In genomic region chr11:67405196-67405567, GRCh38 we compare ENCODE assay signal across 14 cellular contexts. TPM values are rescaled to one million over a fixed set of nuclear protein-coding genes. Genes with fewer than 3 reads are reported as not detected.
DNase-seq lines count a peak whose midpoint lies in the region; ATAC-seq, FAIRE-seq and TF ChIP-seq lines count a peak whose summit lies in the region.
"Had no signal": no experiment of that assay in that cellular context is flagged by ENCODE, and none has a peak within 500 bp of the region (broad histone marks: within the 10 kb centered on the region; RNA-seq: fewer than 3 reads in every experiment).

No MANE protein-coding gene starts in this region.

- H4K8ac ChIP-seq in neuronal stem cell (ENCODE audit: low read depth, low read length) = no peak overlapping the region
- no peak overlapping the region for H4K8ac ChIP-seq in trophoblast cell (ENCODE audit: low read depth, low read length)

- peaks cover 68% of the 10 kb centered on the region for H3K4me1 Mint-ChIP-seq in activated naive CD8-positive, alpha-beta T cell treated with anti-CD3 and anti-CD28 coated beads, Interleukin-2, amount 50 U/mL, for 24 hours

- H3K79me2 ChIP-seq in DND-41 (ENCODE audit: insufficient read depth, low read length) = peaks cover 75% of the 10 kb centered on the region
- peaks cover 13% of the 10 kb centered on the region for H3K79me2 ChIP-seq in OCI-LY3 (ENCODE audit: low read length)
- H3K79me2 ChIP-seq in trophoblast cell (ENCODE audit: control insufficient read depth, insufficient read depth, low read length, poor library complexity) = peaks cover 13% of the 10 kb centered on the region

- ATAC-seq in DND-41 (ENCODE audit: insufficient read depth, low read depth) = no peak
- ATAC-seq in activated naive CD8-positive, alpha-beta T cell treated with anti-CD3 and anti-CD28 coated beads, Interleukin-2, amount 50 U/mL, for 24 hours = no peak
- no peak for ATAC-seq in GM21423 (IDR thresholded peaks at IDR 0.05; ENCODE audit: unreplicated experiment)

- H3K79me1 ChIP-seq in neuronal stem cell (ENCODE audit: low read depth, low read length) (peaks cover 10% of the 10 kb centered on the region), trophoblast cell (ENCODE audit: low read length) (peaks cover 10% of the 10 kb centered on the region)

- H2BK12ac ChIP-seq in neuronal stem cell (ENCODE audit: low read length) (no peak overlapping the region), trophoblast cell (ENCODE audit: low read length) (no peak overlapping the region)

- H3K9me3 ChIP-seq in DND-41 (ENCODE audit: insufficient read depth, low read length, severe bottlenecking) (no peaks in the 10 kb centered on the region), OCI-LY3 (ENCODE audit: insufficient read depth, low read length) (no peaks in the 10 kb centered on the region), neuronal stem cell (replicated peaks in 1 of 2; ENCODE audit: control insufficient read depth in 2 of 2, insufficient read depth in 1 of 2, low read depth in 1 of 2, low read length in 2 of 2) (no peaks in the 10 kb centered on the region), trophoblast cell (ENCODE audit: insufficient read depth, low read depth, low read length) (no peaks in the 10 kb centered on the region)
- H3K9me3 ChIP-seq: HAP-1, left ventricle myocardium inferior had no signal

- H3K36me3 ChIP-seq in DND-41 (ENCODE audit: insufficient read depth, low read length) (peaks cover 51% of the 10 kb centered on the region), OCI-LY3 (replicated peaks; ENCODE audit: low read depth, low read length) (peaks cover 7% of the 10 kb centered on the region), neuronal stem cell (replicated peaks in 1 of 2; ENCODE audit: control insufficient read depth in 2 of 2, insufficient read depth in 2 of 2, low read length in 2 of 2) (peaks cover 6 to 7% of the 10 kb centered on the region in 2 donors), trophoblast cell (ENCODE audit: control insufficient read depth in 1 of 2, insufficient read depth in 2 of 2, low read length in 2 of 2) (peaks cover 4% of the 10 kb centered on the region in 2 experiments)

- H4K20me1 ChIP-seq in DND-41 (ENCODE audit: insufficient read depth, low read length) (peaks cover 12% of the 10 kb centered on the region), OCI-LY3 (ENCODE audit: insufficient read depth, low read length) (peaks cover 7% of the 10 kb centered on the region; the same call in 1 of the 2 replicates)

- H3K4me3 ChIP-seq in DND-41 (ENCODE audit: low read depth in 1 of 2, low read length in 2 of 2) (peak overlapping the region in 1 of 2 experiments; percentile 86; a peak in 3 of 4 replicates), OCI-LY3 (ENCODE audit: low read length) (no peak overlapping the region), neuronal stem cell (ENCODE audit: low read length in 2 of 2) (no peak overlapping the region), trophoblast cell (ENCODE audit: low read depth, low read length) (no peak overlapping the region)
- H3K4me3 ChIP-seq: HAP-1 had no signal

- peak overlapping the region; percentile 30 for H2AK5ac ChIP-seq in neuronal stem cell (ENCODE audit: low read depth, low read length)
- H2AK5ac ChIP-seq in trophoblast cell (ENCODE audit: low read length) = no peak overlapping the region

- no peaks in the 10 kb centered on the region for H3K27me3 Mint-ChIP-seq in activated naive CD8-positive, alpha-beta T cell treated with anti-CD3 and anti-CD28 coated beads, Interleukin-2, amount 50 U/mL, for 24 hours

- H3K14ac ChIP-seq in neuronal stem cell (ENCODE audit: low read length) (no peak overlapping the region), trophoblast cell (ENCODE audit: low read length) (no peak overlapping the region)

- H3K4me2 ChIP-seq in DND-41 (ENCODE audit: insufficient read depth, low read length) (peak overlapping the region; percentile 82), OCI-LY3 (ENCODE audit: low read length) (peak overlapping the region; percentile 98), neuronal stem cell (ENCODE audit: insufficient read depth, low read length, poor library complexity, severe bottlenecking) (no peak overlapping the region), trophoblast cell (ENCODE audit: low read length) (no peak overlapping the region)

- H2BK5ac ChIP-seq in neuronal stem cell (ENCODE audit: low read length) (no peak overlapping the region), trophoblast cell (ENCODE audit: low read depth, low read length, poor library complexity) (no peak overlapping the region)

- DNase-seq in DND-41 (no peak), neuronal stem cell (ENCODE audit: low spot score) (no peak), OCI-M2 (lab: John Stamatoyannopoulos, UW; ENCODE audit: unreplicated experiment) (no peak), GM12891 (ENCODE audit: insufficient read length, low spot score) (no peak), trophoblast cell (no peak)
- peak; percentile 46 for DNase-seq in activated naive CD8-positive, alpha-beta T cell treated with anti-CD3 and anti-CD28 coated beads, Interleukin-2, amount 50 U/mL, for 24 hours
- DNase-seq: left ventricle myocardium inferior, NCI-H1092 treated with DMSO at 0.1 percent for 48 hours, NCI-H446 treated with DMSO at 0.1 percent for 48 hours had no signal

- H3K9me3 Mint-ChIP-seq in activated naive CD8-positive, alpha-beta T cell treated with anti-CD3 and anti-CD28 coated beads, Interleukin-2, amount 50 U/mL, for 24 hours = no peaks in the 10 kb centered on the region

- H3K18ac ChIP-seq in neuronal stem cell (ENCODE audit: low read length) (no peak overlapping the region), trophoblast cell (ENCODE audit: low read length) (no peak overlapping the region)

- H3K27ac ChIP-seq in DND-41 (ENCODE audit: low read length) = peak overlapping the region; percentile 89
- H3K27ac ChIP-seq in OCI-LY3 (ENCODE audit: low read length) = no peak overlapping the region
- no peak overlapping the region for H3K27ac ChIP-seq in neuronal stem cell (replicated peaks; ENCODE audit: low read length)
- H3K27ac ChIP-seq in trophoblast cell (ENCODE audit: low read depth, low read length) = no peak overlapping the region
- H3K27ac ChIP-seq: epithelial cell of prostate, left ventricle myocardium inferior had no signal

- WGBS in neuronal stem cell (ENCODE audit: extremely low coverage in 2 of 2, insufficient read length in 2 of 2, insufficient replicate concordance in 1 of 2), 2 donors = no CpG with 5 or more reads among the region's 6 CpGs
- no CpG with 5 or more reads among the region's 6 CpGs for WGBS in trophoblast cell (ENCODE audit: extremely low coverage, insufficient coverage, insufficient read length)

- H3K36me3 Mint-ChIP-seq in activated naive CD8-positive, alpha-beta T cell treated with anti-CD3 and anti-CD28 coated beads, Interleukin-2, amount 50 U/mL, for 24 hours (ENCODE audit: low read depth) = peaks cover 27% of the 10 kb centered on the region

- H4K12ac ChIP-seq in trophoblast cell (ENCODE audit: low read depth, low read length) = no peak overlapping the region

- H3K4me3 Mint-ChIP-seq in activated naive CD8-positive, alpha-beta T cell treated with anti-CD3 and anti-CD28 coated beads, Interleukin-2, amount 50 U/mL, for 24 hours = peak overlapping the region; percentile 88

- H3K9ac ChIP-seq in DND-41 (ENCODE audit: low read depth, low read length) (peak overlapping the region; percentile 99), OCI-LY3 (ENCODE audit: low read length) (no peak overlapping the region), neuronal stem cell (ENCODE audit: low read depth, low read length, poor library complexity) (no peak overlapping the region), trophoblast cell (ENCODE audit: low read length) (no peak overlapping the region)

- H2AFZ ChIP-seq in DND-41 (ENCODE audit: low read depth, low read length) (no peak overlapping the region), OCI-LY3 (ENCODE audit: low read depth, low read length) (no peak overlapping the region), neuronal stem cell (ENCODE audit: low read length) (no peak overlapping the region), trophoblast cell (ENCODE audit: insufficient read depth, low read length, poor library complexity) (no peak overlapping the region)

- no peak for FAIRE-seq in GM12891 (lab: Jason Lieb, UNC)
- FAIRE-seq: TTC549 had no signal

- no peak for TF ChIP-seq CTCF in DND-41 (IDR thresholded peaks at IDR 0.05; ENCODE audit: borderline replicate concordance, extremely low read depth, low read length, poor library complexity, severe bottlenecking)
- TF ChIP-seq CTCF in OCI-LY3 (IDR thresholded peaks at IDR 0.05; ENCODE audit: low read depth, low read length) = no peak

- no peak overlapping the region for H3K4ac ChIP-seq in neuronal stem cell (ENCODE audit: low read length)
- H3K4ac ChIP-seq in trophoblast cell (ENCODE audit: low read depth, low read length) = no peak overlapping the region

- H3K27me3 ChIP-seq in DND-41 (ENCODE audit: insufficient read depth, low read length, poor library complexity) (no peaks in the 10 kb centered on the region), OCI-LY3 (ENCODE audit: low read depth, low read length) (no peaks in the 10 kb centered on the region), neuronal stem cell (ENCODE audit: control insufficient read depth in 3 of 3, insufficient read depth in 3 of 3, low read depth in 1 of 3, low read length in 3 of 3) (no peaks in the 10 kb centered on the region), trophoblast cell (ENCODE audit: insufficient read depth, low read length) (no peaks in the 10 kb centered on the region)

- H3K4me1 ChIP-seq in DND-41 (ENCODE audit: insufficient read depth, low read length) = peaks cover 91% of the 10 kb centered on the region
- peaks cover 54% of the 10 kb centered on the region for H3K4me1 ChIP-seq in OCI-LY3 (ENCODE audit: low read length)
- H3K4me1 ChIP-seq in neuronal stem cell (ENCODE audit: control insufficient read depth in 2 of 2, insufficient read depth in 1 of 2, low read depth in 1 of 2, low read length in 2 of 2) = peaks cover 10 to 30% of the 10 kb centered on the region in 2 donors
- peaks cover 11 to 15% of the 10 kb centered on the region in 2 experiments for H3K4me1 ChIP-seq in trophoblast cell (ENCODE audit: control insufficient read depth in 1 of 2, insufficient read depth in 2 of 2, low read length in 2 of 2)

- no peak overlapping the region for H3K23ac ChIP-seq in neuronal stem cell (ENCODE audit: low read depth, low read length, poor library complexity)
- H3K23ac ChIP-seq in trophoblast cell (ENCODE audit: low read length) = no peak overlapping the region

- H3K27ac Mint-ChIP-seq in activated naive CD8-positive, alpha-beta T cell treated with anti-CD3 and anti-CD28 coated beads, Interleukin-2, amount 50 U/mL, for 24 hours = peak overlapping the region; percentile 87

- TF ChIP-seq POLR2A in GM12891 (IDR thresholded peaks at IDR 0.05; ENCODE audit: low read depth, low read length) = no peak

- H2BK120ac ChIP-seq in neuronal stem cell (ENCODE audit: low read depth, low read length) (no peak overlapping the region), trophoblast cell (ENCODE audit: insufficient read depth, low read length, poor library complexity) (no peak overlapping the region)

- H2BK15ac ChIP-seq in neuronal stem cell (ENCODE audit: low read length) = peak overlapping the region; percentile 28

- no peak overlapping the region for H4K91ac ChIP-seq in neuronal stem cell (ENCODE audit: low read depth, low read length, poor library complexity)
- no peak overlapping the region for H4K91ac ChIP-seq in trophoblast cell (ENCODE audit: low read depth, low read length)

RNA-seq across cellular contexts. Expression of gene TBC1D10C, which starts 1.3 kb away (rescaled TPM):
- 0.36 TPM for polyA plus RNA-seq in neuronal stem cell (2013, experiment 1 of 2)
- polyA plus RNA-seq in neuronal stem cell (2013, experiment 2 of 2) = 0.53 TPM
- polyA plus RNA-seq in GM12891 (2012; ENCODE audit: low read depth, missing spikeins) = 37.0 TPM
- polyA plus RNA-seq in trophoblast cell (2013) = 0.04 and 0.15 TPM in 2 replicates

RNA-seq across cellular contexts. Expression of gene PPP1CA, which starts 3.5 kb away (rescaled TPM):
- 114 TPM for polyA plus RNA-seq in neuronal stem cell (2013, experiment 1 of 2)
- polyA plus RNA-seq in neuronal stem cell (2013, experiment 2 of 2) = 112 TPM
- polyA plus RNA-seq in GM12891 (2012; ENCODE audit: low read depth, missing spikeins) = 202 TPM
- 208 and 213 TPM in 2 replicates for polyA plus RNA-seq in trophoblast cell (2013)

RNA-seq across cellular contexts. Expression of gene CARNS1, which starts 10.3 kb away (rescaled TPM):
- polyA plus RNA-seq in neuronal stem cell (2013, experiment 1 of 2) = 0.11 TPM
- 0.10 TPM for polyA plus RNA-seq in neuronal stem cell (2013, experiment 2 of 2)
- 0.23 TPM for polyA plus RNA-seq in GM12891 (2012; ENCODE audit: low read depth, missing spikeins)
- 0.03 TPM in 2 replicates for polyA plus RNA-seq in trophoblast cell (2013)

RNA-seq across cellular contexts. Expression of gene RAD9A, which starts 13.4 kb away (rescaled TPM):
- polyA plus RNA-seq in neuronal stem cell (2013, experiment 1 of 2) = 29.1 TPM
- polyA plus RNA-seq in neuronal stem cell (2013, experiment 2 of 2) = 29.1 TPM
- polyA plus RNA-seq in GM12891 (2012; ENCODE audit: low read depth, missing spikeins) = 17.9 TPM
- polyA plus RNA-seq in trophoblast cell (2013) = 13.2 and 14.2 TPM in 2 replicates

RNA-seq across cellular contexts. Expression of gene RPS6KB2, which starts 23.1 kb away (rescaled TPM):
- polyA plus RNA-seq in neuronal stem cell (2013, experiment 1 of 2) = 26.4 TPM
- polyA plus RNA-seq in neuronal stem cell (2013, experiment 2 of 2) = 24.3 TPM
- 38.0 TPM for polyA plus RNA-seq in GM12891 (2012; ENCODE audit: low read depth, missing spikeins)
- 44.6 and 46.2 TPM in 2 replicates for polyA plus RNA-seq in trophoblast cell (2013)

Comparison
In these comparisons a context has a peak if more than half of its experiments do, and no peak if none do; other contexts are left out.
1. H3K4me2 ChIP-seq: peak in DND-41 (single experiment) and OCI-LY3 (single experiment); none in neuronal stem cell (single experiment) and trophoblast cell (single experiment).